29 cellular contexts compared by ENCODE assay signal in genomic region chr2:1060372-1060771, GRCh38.
"Had no signal": no experiment of that assay in that cellular context is flagged by ENCODE, and none has a peak within 500 bp of the region (broad histone marks: within the 10 kb centered on the region; RNA-seq: fewer than 3 reads in every experiment).

No MANE protein-coding gene starts in this region.

- DNase-seq: colonic mucosa; cortex of kidney; dermis blood vessel endothelial cell; dorsolateral prefrontal cortex; effector CD4-positive, alpha-beta T cell; effector CD8-positive, alpha-beta T cell; effector memory CD4-positive, alpha-beta T cell; effector memory CD8-positive, alpha-beta T cell; endodermal cell; erythroblast; esophagus squamous epithelium; foreskin fibroblast; foreskin keratinocyte; foreskin melanocyte; gastrocnemius medialis; glutamatergic neuron; head of caudate nucleus; heart left ventricle; heart right ventricle had no signal

- FAIRE-seq: colon, endometrium, endothelial cell of umbilical vein, frontal cortex had no signal

- H3K27ac Mint-ChIP-seq: dendritic cell treated with granulocyte-macrophage colony-stimulating factor and Interleukin-4, amounts not matched to agents 40 ng/mL and 50 ng/mL, for 4 days; effector memory CD8-positive, alpha-beta T cell; endodermal cell had no signal

- H3K4me1 Mint-ChIP-seq: endodermal cell had no signal

- H3K4me3 ChIP-seq: colonic mucosa, coronary artery, dorsolateral prefrontal cortex, esophagus muscularis mucosa, esophagus squamous epithelium, gastrocnemius medialis, gastroesophageal sphincter, heart left ventricle, heart right ventricle had no signal

- H3K9me3 Mint-ChIP-seq: dendritic cell treated with granulocyte-macrophage colony-stimulating factor and Interleukin-4, amounts not matched to agents 40 ng/mL and 50 ng/mL, for 4 days; effector memory CD8-positive, alpha-beta T cell; endodermal cell had no signal

- H3K27me3 ChIP-seq: colonic mucosa, foreskin keratinocyte, gastrocnemius medialis had no signal

- H3K4me1 ChIP-seq: colonic mucosa, esophagus muscularis mucosa, esophagus squamous epithelium, gastrocnemius medialis, gastroesophageal sphincter, heart left ventricle, heart right ventricle had no signal

- H3K4me3 Mint-ChIP-seq: dendritic cell treated with granulocyte-macrophage colony-stimulating factor and Interleukin-4, amounts not matched to agents 40 ng/mL and 50 ng/mL, for 4 days; effector memory CD8-positive, alpha-beta T cell; endodermal cell had no signal

- ATAC-seq: effector memory CD8-positive, alpha-beta T cell; esophagus mucosa; foreskin keratinocyte; gastrocnemius medialis; gastroesophageal sphincter; heart left ventricle; heart right ventricle had no signal

- H3K9me3 ChIP-seq: colonic mucosa, esophagus muscularis mucosa, esophagus squamous epithelium, gastrocnemius medialis, gastroesophageal sphincter, heart left ventricle, heart right ventricle had no signal

- H3K27me3 Mint-ChIP-seq: dendritic cell treated with granulocyte-macrophage colony-stimulating factor and Interleukin-4, amounts not matched to agents 40 ng/mL and 50 ng/mL, for 4 days had no signal

- H3K27ac ChIP-seq: colonic mucosa, coronary artery, dorsolateral prefrontal cortex, epithelial cell of prostate, esophagus muscularis mucosa, esophagus squamous epithelium, foreskin keratinocyte, gastrocnemius medialis, gastroesophageal sphincter, heart left ventricle, heart right ventricle had no signal

- H3K36me3 ChIP-seq: colonic mucosa, esophagus muscularis mucosa, esophagus squamous epithelium, gastrocnemius medialis, gastroesophageal sphincter, heart left ventricle, heart right ventricle had no signal
